Comparison of ENCODE assay signal across 17 cellular contexts in genomic region chr2:190090148-190090547, GRCh38. TPM values are rescaled to one million over a fixed set of nuclear protein-coding genes. Genes with fewer than 3 reads are reported as not detected.
DNase-seq lines count a peak whose midpoint lies in the region; ATAC-seq, FAIRE-seq and TF ChIP-seq lines count a peak whose summit lies in the region.
"Had no signal": no experiment of that assay in that cellular context is flagged by ENCODE, and none has a peak within 500 bp of the region (broad histone marks: within the 10 kb centered on the region; RNA-seq: fewer than 3 reads in every experiment).

No MANE protein-coding gene starts in this region.

- H3K36me3 ChIP-seq in aorta (ENCODE audit: control insufficient read depth in 1 of 2, insufficient read depth in 2 of 2, low read length in 1 of 2): no peaks in the 10 kb centered on the region

- intact Hi-C loops in dorsolateral prefrontal cortex (cut with DNase I) (no loop called here), aorta (cut with DNase I) (loop anchor here in 1 of 2 donors (5.0 to 10.0 kb wide), 2 partner anchors 195 to 422 kb away; no protein-coding TSS in a partner anchor)

- H3K9me3 ChIP-seq in aorta (ENCODE audit: control insufficient read depth, low read length): no peaks in the 10 kb centered on the region

- peak; percentile 47 for ATAC-seq in GM21447 (IDR thresholded peaks at IDR 0.05; ENCODE audit: unreplicated experiment)
- peak; percentile 43 for ATAC-seq in HG03066 (IDR thresholded peaks at IDR 0.05; ENCODE audit: low read depth, unreplicated experiment)
- ATAC-seq in aorta (ENCODE audit: low FRiP score): no peak
- ATAC-seq: SK-N-SH treated with all-trans-retinoic acid at 6 μM for 48 hours had no signal

- no peak for TF ChIP-seq CTCF in dorsolateral prefrontal cortex (IDR thresholded peaks at IDR 0.05 in 54 of 56, conservative IDR thresholded peaks at IDR 0.05 in 2 of 56; ENCODE audit: low read depth in 1 of 56, partially characterized antibody in 56 of 56)

- no peaks in the 10 kb centered on the region for H3K4me1 ChIP-seq in aorta (ENCODE audit: control insufficient read depth in 1 of 2, insufficient read depth in 2 of 2, low read length in 2 of 2)

- DNase-seq in GM18507 (ENCODE audit: extremely low spot score, insufficient read length, low read depth): no peak
- no peak for DNase-seq in dorsolateral prefrontal cortex
- no peak for DNase-seq in HuH-7.5 (ENCODE audit: low spot score)
- no peak for DNase-seq in hippocampal formation (lab: John Stamatoyannopoulos, UW)
- DNase-seq in aorta: no peak
- no peak for DNase-seq in DMS 273 treated with DMSO at 0.1 percent for 48 hours (lab: John Stamatoyannopoulos, UW)
- DNase-seq: CD4-positive, CD25-positive, alpha-beta regulatory T cell; DMS79 treated with DMSO at 0.1 percent for 48 hours; NCI-H1092; NCI-H446 treated with DMSO at 0.1 percent for 48 hours; NCI-H748 treated with DMSO at 0.1 percent for 48 hours; Right ventricle myocardium superior had no signal

- FAIRE-seq in GM18507 (lab: Jason Lieb, UNC): peak; percentile 48
- FAIRE-seq: G401.6 had no signal

- WGBS in aorta, 2 donors: 96% methylated on average over 2 of the region's 2 CpGs

- H3K27me3 ChIP-seq in dorsolateral prefrontal cortex: no peaks in the 10 kb centered on the region
- no peaks in the 10 kb centered on the region for H3K27me3 ChIP-seq in aorta (ENCODE audit: control insufficient read depth in 1 of 2, insufficient read depth in 2 of 2, low read length in 1 of 2)

- H3K4me3 ChIP-seq in dorsolateral prefrontal cortex (no peak overlapping the region), aorta (ENCODE audit: low read length in 2 of 2) (no peak overlapping the region)

- H3K27ac ChIP-seq in dorsolateral prefrontal cortex: peak overlapping the region in 41 of 59 donors; percentile 8 to 87 (median 73)
- H3K27ac ChIP-seq in aorta (ENCODE audit: low read depth in 1 of 2, low read length in 2 of 2): no peak overlapping the region

RNA-seq across cellular contexts. Expression of gene MSTN, which starts 27.6 kb away (rescaled TPM):
- total RNA-seq in dorsolateral prefrontal cortex: 1 to 10 TPM in 74 of 120 experiments, under 1 TPM in 46; 0.42 to 4.1 (median 1.1) TPM
- under 1 TPM; 0.48 to 0.81 TPM for total RNA-seq in aorta
- 1 to 10 TPM in 1 of 2 donors, not detected in 1; 1.5 TPM for polyA plus RNA-seq in aorta
- total RNA-seq: CD4-positive, CD25-positive, alpha-beta regulatory T cell; HT1080; Right ventricle myocardium superior had no signal
- polyA plus RNA-seq: CD4-positive, CD25-positive, alpha-beta regulatory T cell had no signal

Comparison
In these comparisons a context has a peak if more than half of its experiments do, and no peak if none do; other contexts are left out.
1. H3K27ac ChIP-seq: peak in dorsolateral prefrontal cortex (41 of 59); none in aorta (0 of 2).